27 cellular contexts compared by ENCODE assay signal in the genomic region with DNA sequence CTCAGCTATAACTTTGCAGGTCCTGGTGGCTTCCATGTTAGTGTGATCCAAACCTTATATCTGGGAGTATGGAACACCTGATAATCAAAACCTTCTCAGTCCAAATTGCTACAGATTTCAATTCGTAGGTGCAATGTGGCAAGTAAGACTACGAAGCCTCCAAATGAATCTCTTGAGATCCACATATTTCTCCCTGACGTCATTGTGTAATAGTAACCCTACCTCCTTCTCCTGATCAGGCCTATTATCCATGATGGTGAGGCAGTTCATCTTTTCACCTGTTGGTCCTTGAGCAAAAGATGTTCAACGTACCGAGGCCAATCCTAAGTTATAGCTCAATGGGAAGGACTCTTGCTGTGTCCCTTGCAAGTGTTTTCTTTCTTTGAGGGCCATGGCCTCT.
"Had no signal": no experiment of that assay in that cellular context is flagged by ENCODE, and none has a peak within 500 bp of the region (broad histone marks: within the 10 kb centered on the region; RNA-seq: fewer than 3 reads in every experiment).

No MANE protein-coding gene starts in this region.

- H3K4me2 ChIP-seq: neural progenitor cell had no signal

- H3K36me3 ChIP-seq: neural progenitor cell, ovary, spleen, suprapubic skin, tibial artery, transverse colon, upper lobe of right lung, uterus had no signal

- H3K9me3 ChIP-seq: ovary, psoas muscle, suprapubic skin, testis, tibial artery, transverse colon, upper lobe of right lung, uterus had no signal

- H3K9ac ChIP-seq: neural progenitor cell, parathyroid adenoma had no signal

- ATAC-seq: naive thymus-derived CD4-positive, alpha-beta T cell; natural killer cell; psoas muscle; right cardiac atrium; sciatic nerve; stimulated activated memory B cell treated with anti-CD40 and anti-IgM and Interleukin-4, amounts not matched to agents 10 μg/mL and 1 μg/mL and 100 μg/mL, for 72 hours; upper lobe of right lung had no signal

- H2AFZ ChIP-seq: neural progenitor cell, parathyroid adenoma had no signal

- DNase-seq: naive thymus-derived CD4-positive, alpha-beta T cell; natural killer cell; occipital lobe; ovary; posterior cingulate gyrus; psoas muscle; right cardiac atrium; spleen; stimulated activated CD4-positive, alpha-beta T cell treated with anti-CD3 and anti-CD28 coated beads, Interleukin-12 subunit alpha, Interleukin-12 subunit beta, amount 100 ng/mL, for 4 hours; stimulated activated CD4-positive, alpha-beta T cell treated with anti-CD3 and anti-CD28 coated beads, Interleukin-1b, Interleukin-23, amount 100 ng/mL, for 48 hours; stimulated activated CD4-positive, alpha-beta T cell treated with anti-CD3 and anti-CD28 coated beads, Interleukin-4, amount 100 ng/mL, for 1 hour; stimulated activated CD4-positive, alpha-beta T cell treated with anti-CD3 and anti-CD28 coated beads, Interleukin-4, amount 100 ng/mL, for 4 hours; stimulated activated CD8-positive, alpha-beta memory T cell treated with anti-CD3 and anti-CD28 coated beads, Interleukin-4, amount 100 ng/mL, for 48 hours; stimulated activated naive CD4-positive, alpha-beta T cell; substantia nigra; testis; tibial artery; transverse colon; upper lobe of right lung; uterus had no signal

- H3K27me3 ChIP-seq: neural progenitor cell, ovary, spleen, suprapubic skin, testis, tibial artery, transverse colon, upper lobe of right lung, uterus had no signal

- H3K27ac ChIP-seq: neural progenitor cell, ovary, parathyroid adenoma, psoas muscle, skin epidermis, spleen, suprapubic skin, testis, tibial artery, transverse colon, upper lobe of right lung, uterus had no signal

- H3K4me3 ChIP-seq: neural progenitor cell, ovary, psoas muscle, skin epidermis, smooth muscle cell, spleen, suprapubic skin, testis, tibial artery, transverse colon, upper lobe of right lung, uterus had no signal

- H3K4me1 ChIP-seq: neural progenitor cell, parathyroid adenoma, psoas muscle, spleen, suprapubic skin, testis, tibial artery, transverse colon, upper lobe of right lung, uterus had no signal
